Comparison of ENCODE assay signal across 14 cellular contexts in the genomic region with DNA sequence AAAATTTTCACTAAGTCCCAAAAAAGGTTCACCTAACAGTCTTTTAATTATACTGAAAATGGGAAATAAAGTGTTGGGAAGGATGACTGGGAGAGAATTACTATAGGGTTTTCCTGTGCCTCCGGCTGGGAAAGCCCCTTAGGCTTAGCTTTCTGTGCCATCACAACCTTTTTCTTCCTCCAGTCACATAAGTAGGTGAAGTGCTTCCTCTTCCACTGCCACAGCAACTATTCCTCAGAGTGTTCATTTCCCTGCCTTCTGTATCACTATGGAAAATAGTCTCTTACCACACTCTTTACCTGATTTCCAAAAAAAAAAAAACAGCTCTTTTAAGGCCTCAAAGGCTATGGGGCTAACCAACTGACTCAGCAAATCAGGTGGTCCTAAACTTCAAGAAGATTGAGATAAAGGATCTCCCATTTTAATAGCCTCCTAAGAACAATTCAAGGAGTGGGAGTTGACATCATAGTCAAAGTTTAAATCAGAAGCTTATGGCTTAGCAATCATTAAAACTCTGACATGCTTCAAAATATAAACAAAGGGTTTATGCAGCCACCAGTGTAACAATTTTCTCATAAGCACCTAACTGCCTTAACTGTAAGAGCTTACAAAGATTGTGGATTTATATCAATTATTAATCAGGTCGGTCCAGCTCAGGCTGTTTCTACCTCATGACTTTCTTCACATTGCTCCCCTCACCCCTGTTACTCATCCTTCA.
DNase-seq lines count a peak whose midpoint lies in the region; ATAC-seq and TF ChIP-seq lines count a peak whose summit lies in the region.
"Had no signal": no experiment of that assay in that cellular context is flagged by ENCODE, and none has a peak within 500 bp of the region (broad histone marks: within the 10 kb centered on the region; RNA-seq: fewer than 3 reads in every experiment).

No MANE protein-coding gene starts in this region.

- H3K18ac ChIP-seq in mesenchymal stem cell (ENCODE audit: low read depth in 1 of 2, low read length in 2 of 2): no peak overlapping the region

- H3K27me3 Mint-ChIP-seq in chondrocyte (ENCODE audit: low read depth) (no peaks in the 10 kb centered on the region), Calu3 (ENCODE audit: unreplicated experiment) (no peaks in the 10 kb centered on the region)

- no peak for ATAC-seq in HG03095 (IDR thresholded peaks at IDR 0.05; ENCODE audit: unreplicated experiment)
- ATAC-seq: left colon had no signal

- H3K4me3 ChIP-seq in mesenchymal stem cell (ENCODE audit: insufficient read depth in 1 of 2, low read depth in 1 of 2, low read length in 2 of 2): no peak overlapping the region

- no peak overlapping the region for H2BK12ac ChIP-seq in mesenchymal stem cell (ENCODE audit: low read length in 2 of 2)

- CTCF ChIA-PET in Calu3 (lab: Charles Lee): interaction anchor here (0.7 to 1.2 kb wide), 5 partner anchors 12 to 881 kb away, joined by 3 to 5 read pairs (median 3); no protein-coding TSS in a partner anchor

- no peak overlapping the region for H4K91ac ChIP-seq in mesenchymal stem cell (ENCODE audit: low read length)

- H3K27ac Mint-ChIP-seq in chondrocyte (ENCODE audit: unreplicated experiment) (peak overlapping the region; percentile 88), Calu3 (ENCODE audit: unreplicated experiment) (no peak overlapping the region)
- H3K27ac Mint-ChIP-seq: nephron progenitor cell had no signal

- peak overlapping the region; percentile 24 for H3K4me3 Mint-ChIP-seq in chondrocyte (ENCODE audit: unreplicated experiment)
- no peak overlapping the region for H3K4me3 Mint-ChIP-seq in Calu3 (ENCODE audit: low read depth, unreplicated experiment)
- H3K4me3 Mint-ChIP-seq: nephron progenitor cell had no signal

- no TSS peak for BruUV-seq in Calu3 (replicated peaks; lab: Mats Ljungman, UMichigan)

- no peaks in the 10 kb centered on the region for H3K27me3 ChIP-seq in mesenchymal stem cell (ENCODE audit: control insufficient read depth in 1 of 2, insufficient read depth in 1 of 2, low read length in 2 of 2)

- H3K4me1 Mint-ChIP-seq in chondrocyte (ENCODE audit: low read depth) (peaks cover 39% of the 10 kb centered on the region), Calu3 (ENCODE audit: low read depth, unreplicated experiment) (peaks cover 14% of the 10 kb centered on the region)

- intact Hi-C loops in Calu3 (cut with micrococcal nuclease; ENCODE audit: unreplicated experiment): no loop called here

- H3K36me3 Mint-ChIP-seq in chondrocyte (ENCODE audit: low read depth): no peaks in the 10 kb centered on the region
- no peaks in the 10 kb centered on the region for H3K36me3 Mint-ChIP-seq in Calu3 (ENCODE audit: insufficient read depth, unreplicated experiment)

- no peak overlapping the region for H2BK15ac ChIP-seq in mesenchymal stem cell (ENCODE audit: low read depth, poor library complexity, severe bottlenecking)

- H3K23ac ChIP-seq in mesenchymal stem cell (ENCODE audit: low read length in 2 of 2): no peak overlapping the region

- peak overlapping the region; percentile 61 for H2BK5ac ChIP-seq in mesenchymal stem cell (ENCODE audit: low read depth, low read length, poor library complexity, severe bottlenecking)

- H3K9me3 ChIP-seq in mesenchymal stem cell (ENCODE audit: control insufficient read depth, low read length): no peaks in the 10 kb centered on the region

- H3K9ac ChIP-seq in mesenchymal stem cell (ENCODE audit: low read length): peak overlapping the region; percentile 8

- no peak overlapping the region for H2AK5ac ChIP-seq in mesenchymal stem cell (ENCODE audit: low read length, severe bottlenecking)

- H3K36me3 ChIP-seq in mesenchymal stem cell (ENCODE audit: control insufficient read depth in 1 of 2, insufficient read depth in 2 of 2, low read depth in 1 of 2, low read length in 2 of 2): no peaks in the 10 kb centered on the region

- H3K79me1 ChIP-seq in mesenchymal stem cell (replicated peaks; ENCODE audit: low read length, poor library complexity, severe bottlenecking): peaks cover 6% of the 10 kb centered on the region

- H3K14ac ChIP-seq in mesenchymal stem cell (ENCODE audit: low read length in 2 of 2): no peak overlapping the region

- peak overlapping the region; percentile 29 for H3K4me2 ChIP-seq in mesenchymal stem cell (ENCODE audit: low read length, poor library complexity, severe bottlenecking)

- 65% methylated on average over 1 of the region's 2 CpGs for WGBS in mesenchymal stem cell

- H3K27ac ChIP-seq in mesenchymal stem cell (ENCODE audit: low read length, poor library complexity, severe bottlenecking): peak overlapping the region; percentile 95
- H3K27ac ChIP-seq: C4-2B had no signal

- no peak overlapping the region for H3K4ac ChIP-seq in mesenchymal stem cell (ENCODE audit: low read depth in 1 of 2, low read length in 2 of 2)

- H3K4me1 ChIP-seq in mesenchymal stem cell (ENCODE audit: control insufficient read depth, insufficient read depth, low read depth, low read length): peaks cover 3% of the 10 kb centered on the region

- H4K8ac ChIP-seq in mesenchymal stem cell (ENCODE audit: low read length): no peak overlapping the region

- no peak overlapping the region for H2BK120ac ChIP-seq in mesenchymal stem cell (ENCODE audit: low read depth, low read length)

- no peak for TF ChIP-seq CTCF in chondrocyte (IDR thresholded peaks at IDR 0.05)
- no peak for TF ChIP-seq CTCF in Calu3 (IDR thresholded peaks at IDR 0.05; ENCODE audit: unreplicated experiment)

- H2AFZ ChIP-seq in mesenchymal stem cell (ENCODE audit: low read depth, low read length): no peak overlapping the region

- DNase-seq in GM03348 (ENCODE audit: low spot score): peak; percentile 33
- peak; percentile 58 for DNase-seq in LHCN-M2 (ENCODE audit: low read depth)
- DNase-seq in chondrocyte (ENCODE audit: low spot score): no peak
- DNase-seq in mesenchymal stem cell: peak; percentile 29
- no peak for DNase-seq in Calu3
- DNase-seq in middle frontal gyrus (ENCODE audit: extremely low spot score, low spot score): no peak
- DNase-seq in NOMO-1 treated with DMSO at 0.1 percent for 48 hours (lab: John Stamatoyannopoulos, UW; ENCODE audit: unreplicated experiment): no peak
- DNase-seq: activated CD4-positive, CD25-positive, alpha-beta regulatory T cell; activated T-cell treated with anti-CD3 and anti-CD28 coated beads, Interleukin-2, amount 50 U/mL, for 1 hour; anterior cingulate cortex; left colon; nephron progenitor cell had no signal

- H3K9me3 Mint-ChIP-seq in chondrocyte (ENCODE audit: low read depth): no peaks in the 10 kb centered on the region
- H3K9me3 Mint-ChIP-seq in Calu3 (ENCODE audit: low read depth, unreplicated experiment): no peaks in the 10 kb centered on the region
- H3K9me3 Mint-ChIP-seq: nephron progenitor cell had no signal

Comparison
In these comparisons a context has a peak if more than half of its experiments do, and no peak if none do; other contexts are left out.
1. DNase-seq: peak in GM03348 (single experiment), LHCN-M2 (single experiment) and mesenchymal stem cell (single experiment); none in chondrocyte (single experiment), Calu3 (single experiment), middle frontal gyrus (single experiment) and NOMO-1 treated with DMSO at 0.1 percent for 48 hours (single experiment).